24 cellular contexts compared by ENCODE assay signal in genomic region chr10:94443052-94443451, GRCh38. TPM values are rescaled to one million over a fixed set of nuclear protein-coding genes. Genes with fewer than 3 reads are reported as not detected.
DNase-seq lines count a peak whose midpoint lies in the region; ATAC-seq and TF ChIP-seq lines count a peak whose summit lies in the region.
"Had no signal": no experiment of that assay in that cellular context is flagged by ENCODE, and none has a peak within 500 bp of the region (broad histone marks: within the 10 kb centered on the region; RNA-seq: fewer than 3 reads in every experiment).

No MANE protein-coding gene starts in this region.

- POLR2A ChIA-PET in HEK293 (lab: Yijun Ruan, JAX) = no interaction called here

- no peak overlapping the region for H2AFZ ChIP-seq in hepatocyte

- CTCF ChIA-PET in HEK293 (lab: Yijun Ruan, JAX) = interaction anchor here (0.6 to 4.0 kb wide), 9 partner anchors 9 to 164 kb away, joined by 3 to 31 read pairs (median 8); partner anchors contain the start of gene NOC3L

- H3K79me2 ChIP-seq in hepatocyte = peaks cover 36% of the 10 kb centered on the region

- H3K9me2 ChIP-seq in hepatocyte (replicated peaks; ENCODE audit: insufficient read depth) = no peaks in the 10 kb centered on the region

- 31% methylated on average over 2 of the region's 2 CpGs for WGBS in hepatocyte (ENCODE audit: low lambda C conversion rate, missing lambda C conversion rate)
- WGBS in gastroesophageal sphincter (ENCODE audit: low coverage in 1 of 2), 2 donors = 26 to 67% methylated on average over 2 of the region's 2 CpGs

- H3K4me3 ChIP-seq in HEK293 (ENCODE audit: low read depth, low read length) (no peak overlapping the region), hepatocyte (no peak overlapping the region), gastroesophageal sphincter (no peak overlapping the region)
- H3K4me3 ChIP-seq: A549, SJSA1 had no signal

- H3K36me3 ChIP-seq in HEK293 (ENCODE audit: control insufficient read depth in 2 of 2, insufficient read depth in 1 of 2, low read length in 2 of 2) = no peaks in the 10 kb centered on the region
- H3K36me3 ChIP-seq in hepatocyte (replicated peaks; ENCODE audit: insufficient read depth, low read depth) = no peaks in the 10 kb centered on the region
- peaks cover 0 to 8% of the 10 kb centered on the region in 2 donors for H3K36me3 ChIP-seq in gastroesophageal sphincter
- H3K36me3 ChIP-seq: SJSA1 had no signal

- H3K4me2 ChIP-seq in hepatocyte = peak overlapping the region; percentile 6
- H3K4me2 ChIP-seq: A549, KMS-11 had no signal

- H3K27me3 ChIP-seq in hepatocyte (no peaks in the 10 kb centered on the region), gastroesophageal sphincter (no peaks in the 10 kb centered on the region)
- H3K27me3 ChIP-seq: SJSA1 had no signal

- DNase-seq in hepatocyte (ENCODE audit: low spot score) (peak; percentile 7), NCI-H2196 treated with DMSO at 0.1 percent for 48 hours (lab: John Stamatoyannopoulos, UW; ENCODE audit: unreplicated experiment) (no peak), ACHN (no peak)
- DNase-seq in activated CD4-positive, alpha-beta T cell treated with anti-CD3 and anti-CD28 coated beads, Interleukin-2, amount 50 U/mL, for 48 hours = no peak
- DNase-seq: Calu3; CD8-positive, alpha-beta T cell; DMS153; DND-41; HFFc6; MM.1S; NCI-H2029; NCI-H446 treated with DMSO at 0.1 percent for 48 hours; NCI-H526; NCI-H82; NK-92 treated with Interleukin-12 subunit alpha and Interleukin-12 subunit beta, amount 100 ng/mL, for 24 hours; PC-3 had no signal

- H4K20me1 ChIP-seq in hepatocyte (ENCODE audit: insufficient read depth, poor library complexity, severe bottlenecking) = no peaks in the 10 kb centered on the region

- ATAC-seq in gastroesophageal sphincter = no peak
- ATAC-seq: A549; CD8-positive, alpha-beta T cell; PC-3; Right ventricle myocardium inferior had no signal

- H3K9me3 ChIP-seq in HEK293 (ENCODE audit: control insufficient read depth, insufficient read depth, low read depth, low read length) (no peaks in the 10 kb centered on the region), hepatocyte (ENCODE audit: low read depth) (no peaks in the 10 kb centered on the region), gastroesophageal sphincter (no peaks in the 10 kb centered on the region)
- H3K9me3 ChIP-seq: A549, SJSA1 had no signal

- H3K4me1 ChIP-seq in HEK293 (ENCODE audit: control insufficient read depth, insufficient read depth, low read length) (no peaks in the 10 kb centered on the region), hepatocyte (ENCODE audit: insufficient read depth) (peaks cover 10% of the 10 kb centered on the region), gastroesophageal sphincter (peaks cover 0 to 23% (median 0%) of the 10 kb centered on the region in 3 donors)
- H3K4me1 ChIP-seq: A549, SJSA1 had no signal

- TF ChIP-seq CTCF in HEK293 (tag by site-specific recombination; IDR thresholded peaks at IDR 0.05) (no peak), VCaP (conservative IDR thresholded peaks at IDR 0.05) (no peak), hepatocyte (IDR thresholded peaks at IDR 0.05; ENCODE audit: poor library complexity) (no peak), gastroesophageal sphincter (IDR thresholded peaks at IDR 0.05) (no peak)

- in situ Hi-C loops in ACHN (cut with HindIII; ENCODE audit: low pct_ligation_motif_present, low pct_unique_long_range_greater_than_20kb, low sequenced_read_pairs) = no loop called here

- no peak for TF ChIP-seq EP300 in gastroesophageal sphincter (IDR thresholded peaks at IDR 0.05)

- H3K27ac ChIP-seq in HEK293 (ENCODE audit: extremely low read depth, low read depth, low read length) = no peak overlapping the region
- H3K27ac ChIP-seq in VCaP = peak overlapping the region; percentile 62
- peak overlapping the region; percentile 13 for H3K27ac ChIP-seq in hepatocyte
- no peak overlapping the region for H3K27ac ChIP-seq in gastroesophageal sphincter
- H3K27ac ChIP-seq: A549, C4-2B, KMS-11, SJSA1 had no signal

- no peak for TF ChIP-seq POLR2A in gastroesophageal sphincter (IDR thresholded peaks at IDR 0.05)

TF ChIP-seq in HEK293, 187 proteins besides CTCF, POLR2A, EP300 and RAD21:
- 0 out of 2 replicates have a peak, but pooled peaks have one; percentile 5 for TF ChIP-seq GFI1B (tag by site-specific recombination; IDR thresholded peaks at IDR 0.05)
- no peak for TF ChIP-seq SCRT2 (tag by site-specific recombination; IDR thresholded peaks at IDR 0.05)
TF ChIP-seq in HEK293: peak in this region for 1.

RNA-seq across cellular contexts. Expression of gene TBC1D12, which starts 40.7 kb away (rescaled TPM):
- total RNA-seq in hepatocyte (15.6 and 26.1 TPM in 2 replicates), gastroesophageal sphincter (10 to 100 TPM; 16.9 to 26.6 (median 17.9) TPM)
- polyA plus RNA-seq in hepatocyte = 7.7 and 9.2 TPM in 2 replicates

Comparison
In these comparisons a context has a peak if more than half of its experiments do, and no peak if none do; other contexts are left out.
1. H3K27ac ChIP-seq: peak in VCaP (single experiment) and hepatocyte (single experiment); none in HEK293 (single experiment) and gastroesophageal sphincter (0 of 4).